ENCODE assay signal across 13 cellular contexts in the genomic region with DNA sequence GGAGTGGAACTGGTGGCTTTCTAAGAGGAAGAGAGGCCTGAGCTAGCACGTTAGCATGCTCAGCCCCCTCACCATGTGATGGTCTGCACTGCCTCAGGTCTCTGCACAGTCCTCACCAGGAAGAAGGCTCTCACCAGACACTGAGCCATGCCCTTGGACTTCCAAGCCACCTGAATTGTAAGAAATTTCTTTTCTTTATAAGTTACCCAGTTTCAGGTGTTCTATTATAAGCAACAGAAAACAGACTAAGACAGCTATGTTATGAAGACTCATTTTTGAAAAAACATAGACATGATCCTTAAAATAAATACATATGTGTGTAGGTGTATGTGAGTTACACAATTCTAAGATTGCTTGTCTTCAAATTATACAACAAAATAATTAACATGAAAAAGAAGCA.
DNase-seq lines count a peak whose midpoint lies in the region; ATAC-seq and TF ChIP-seq lines count a peak whose summit lies in the region.
"Had no signal": no experiment of that assay in that cellular context is flagged by ENCODE, and none has a peak within 500 bp of the region (broad histone marks: within the 10 kb centered on the region; RNA-seq: fewer than 3 reads in every experiment).

No MANE protein-coding gene starts in this region.

- DNase-seq in mammary epithelial cell (no peak), breast epithelium (ENCODE audit: low spot score in 2 of 2) (no peak), GM23248 (no peak), smooth muscle cell (lab: John Stamatoyannopoulos, UW; ENCODE audit: unreplicated experiment) (no peak), NCI-H128 (lab: John Stamatoyannopoulos, UW; ENCODE audit: unreplicated experiment) (no peak), SIG-M5 (lab: John Stamatoyannopoulos, UW) (no peak), NCI-H526 treated with DMSO at 0.1 percent for 48 hours (lab: John Stamatoyannopoulos, UW) (no peak)
- DNase-seq: activated naive CD4-positive, alpha-beta T cell treated with anti-CD3 and anti-CD28 coated beads, Interleukin-2, amount 50 U/mL, for 16 hours; effector memory CD8-positive, alpha-beta T cell; NCI-H1436 treated with DMSO at 0.1 percent for 48 hours; retina had no signal

- H3K4me1 ChIP-seq in mammary epithelial cell (ENCODE audit: insufficient read depth, low read length) = peaks cover 7% of the 10 kb centered on the region
- no peaks in the 10 kb centered on the region for H3K4me1 ChIP-seq in breast epithelium
- peaks cover 22% of the 10 kb centered on the region for H3K4me1 ChIP-seq in GM23248 (ENCODE audit: insufficient read depth)
- H3K4me1 ChIP-seq in smooth muscle cell (ENCODE audit: low read depth) = no peaks in the 10 kb centered on the region

- H2AFZ ChIP-seq in mammary epithelial cell (ENCODE audit: low read depth, low read length) (no peak overlapping the region), GM23248 (no peak overlapping the region), smooth muscle cell (ENCODE audit: low read depth) (no peak overlapping the region)
- H2AFZ ChIP-seq: hepatocyte had no signal

- H3K4me3 ChIP-seq in mammary epithelial cell (replicated peaks in 1 of 3; ENCODE audit: insufficient read depth in 1 of 3, low read depth in 2 of 3, low read length in 3 of 3) (no peak overlapping the region), breast epithelium (no peak overlapping the region), GM23248 (no peak overlapping the region), smooth muscle cell (no peak overlapping the region)
- H3K4me3 ChIP-seq: hepatocyte had no signal

- H3F3A ChIP-seq in GM23248 (ENCODE audit: insufficient read depth) = peaks cover 12% of the 10 kb centered on the region
- no peaks in the 10 kb centered on the region for H3F3A ChIP-seq in smooth muscle cell (ENCODE audit: low read depth)

- in situ Hi-C loops in mammary epithelial cell (cut with MboI; ENCODE audit: low sequenced_read_pairs in 2 of 2) = loop anchor here in 1 of 2 donors (25.0 kb wide), 1 partner anchor 354 kb away; no protein-coding TSS in a partner anchor
- in situ Hi-C loops in GM23248 (cut with MboI) = loop anchor here (25.0 kb wide), 1 partner anchor 1179 kb away; no protein-coding TSS in a partner anchor

- WGBS in mammary epithelial cell (ENCODE audit: low coverage, missing lambda C conversion rate) = 100% methylated on average over 1 of the region's 1 CpG
- 92 to 100% methylated on average over 1 of the region's 1 CpG for WGBS in GM23248 (ENCODE audit: low coverage in 1 of 2, low lambda C conversion rate in 2 of 2, missing lambda C conversion rate in 2 of 2), 2 experiments
- WGBS in smooth muscle cell (ENCODE audit: low lambda C conversion rate) = 88% methylated on average over 1 of the region's 1 CpG

- TF ChIP-seq CTCF in mammary epithelial cell (conservative IDR thresholded peaks at IDR 0.05 in 1 of 2, IDR thresholded peaks at IDR 0.05 in 1 of 2; ENCODE audit: extremely low read depth in 1 of 2, insufficient read depth in 1 of 2, low read depth in 1 of 2, low read length in 2 of 2) = no peak
- no peak for TF ChIP-seq CTCF in breast epithelium (IDR thresholded peaks at IDR 0.05)
- TF ChIP-seq CTCF in smooth muscle cell (IDR thresholded peaks at IDR 0.05; ENCODE audit: borderline replicate concordance, insufficient read depth, poor library complexity, severe bottlenecking) = no peak

- H3K4me2 ChIP-seq in mammary epithelial cell (ENCODE audit: insufficient read depth, low read depth, low read length) = peak overlapping the region; percentile 46
- peak overlapping the region; percentile 31 for H3K4me2 ChIP-seq in GM23248 (ENCODE audit: unreplicated experiment)
- no peak overlapping the region for H3K4me2 ChIP-seq in smooth muscle cell
- H3K4me2 ChIP-seq: hepatocyte had no signal

- dilution Hi-C loops in mammary epithelial cell (cut with HindIII; ENCODE audit: low sequenced_read_pairs) = no loop called here

- H3K27me3 ChIP-seq in mammary epithelial cell (ENCODE audit: insufficient read depth, low read length) = no peaks in the 10 kb centered on the region
- H3K27me3 ChIP-seq in breast epithelium = no peaks in the 10 kb centered on the region
- no peaks in the 10 kb centered on the region for H3K27me3 ChIP-seq in GM23248 (replicated peaks; ENCODE audit: insufficient read depth)
- H3K27me3 ChIP-seq in smooth muscle cell (ENCODE audit: low read depth) = no peaks in the 10 kb centered on the region
- H3K27me3 ChIP-seq: hepatocyte had no signal

- H3K9ac ChIP-seq in mammary epithelial cell (ENCODE audit: insufficient read depth, low read length) (no peak overlapping the region), GM23248 (no peak overlapping the region), smooth muscle cell (ENCODE audit: low read depth) (no peak overlapping the region)

- intact Hi-C loops in mammary epithelial cell (cut with micrococcal nuclease) (no loop called here), breast epithelium (cut with DNase I; ENCODE audit: low total_unique reads) (no loop called here)

- ATAC-seq in HG03280 (IDR thresholded peaks at IDR 0.05; ENCODE audit: unreplicated experiment) = peak; percentile 48

- no peak for TF ChIP-seq POLR2A in breast epithelium (IDR thresholded peaks at IDR 0.05)

- no TSS peak for BruUV-seq in mammary epithelial cell (replicated peaks; lab: Mats Ljungman, UMichigan)

- no peaks in the 10 kb centered on the region for H3K79me2 ChIP-seq in mammary epithelial cell (ENCODE audit: insufficient read depth, low read length)
- H3K79me2 ChIP-seq in GM23248 (ENCODE audit: insufficient read depth) = no peaks in the 10 kb centered on the region
- no peaks in the 10 kb centered on the region for H3K79me2 ChIP-seq in smooth muscle cell (ENCODE audit: low read depth)
- H3K79me2 ChIP-seq: hepatocyte had no signal

- H4K20me1 ChIP-seq in mammary epithelial cell (ENCODE audit: insufficient read depth, low read length) (no peaks in the 10 kb centered on the region), GM23248 (ENCODE audit: insufficient read depth) (no peaks in the 10 kb centered on the region), smooth muscle cell (ENCODE audit: low read depth) (no peaks in the 10 kb centered on the region)

- H3K9me3 ChIP-seq in mammary epithelial cell (replicated peaks; ENCODE audit: insufficient read depth, low read length) (no peaks in the 10 kb centered on the region), breast epithelium (no peaks in the 10 kb centered on the region), GM23248 (ENCODE audit: low read depth) (no peaks in the 10 kb centered on the region), smooth muscle cell (replicated peaks; ENCODE audit: low read depth) (no peaks in the 10 kb centered on the region)

- no peaks in the 10 kb centered on the region for H3K36me3 ChIP-seq in mammary epithelial cell (ENCODE audit: insufficient read depth, low read length)
- H3K36me3 ChIP-seq in breast epithelium = no peaks in the 10 kb centered on the region
- no peaks in the 10 kb centered on the region for H3K36me3 ChIP-seq in GM23248 (ENCODE audit: low read depth)
- H3K36me3 ChIP-seq in smooth muscle cell (ENCODE audit: low read depth) = no peaks in the 10 kb centered on the region

- H3K9me2 ChIP-seq in GM23248 (ENCODE audit: insufficient read depth) = no peaks in the 10 kb centered on the region

- no peak overlapping the region for H3K27ac ChIP-seq in mammary epithelial cell (ENCODE audit: insufficient read depth, low read depth, low read length)
- H3K27ac ChIP-seq in breast epithelium = no peak overlapping the region
- H3K27ac ChIP-seq in GM23248 = no peak overlapping the region
- H3K27ac ChIP-seq in smooth muscle cell (ENCODE audit: low read depth) = peak overlapping the region; percentile 3
- H3K27ac ChIP-seq: hepatocyte had no signal

- CTCF ChIA-PET in mammary epithelial cell (lab: Charles Lee; ENCODE audit: low non-redundant PET) = no interaction called here
